ENCODE assay signal across 18 cellular contexts in genomic region chr3:183317886-183318845, GRCh38.
DNase-seq lines count a peak whose midpoint lies in the region; ATAC-seq, FAIRE-seq and TF ChIP-seq lines count a peak whose summit lies in the region.
"Had no signal": no experiment of that assay in that cellular context is flagged by ENCODE, and none has a peak within 500 bp of the region (broad histone marks: within the 10 kb centered on the region; RNA-seq: fewer than 3 reads in every experiment).

No MANE protein-coding gene starts in this region.

- no peaks in the 10 kb centered on the region for H3F3A ChIP-seq in MM.1S (ENCODE audit: insufficient read depth, low read length)

- dilution Hi-C loops in mammary epithelial cell (cut with HindIII; ENCODE audit: low sequenced_read_pairs), result loop anchor here (5.0 kb wide), 1 partner anchor 51 kb away; no protein-coding TSS in a partner anchor
- dilution Hi-C loops in keratinocyte (cut with MboI; ENCODE audit: extremely low pct_ligation_motif_present, low sequenced_read_pairs), result no loop called here

- H3K4me3 ChIP-seq in MM.1S (ENCODE audit: low read length) (no peak overlapping the region), mammary epithelial cell (replicated peaks in 1 of 3; ENCODE audit: insufficient read depth in 1 of 3, low read depth in 2 of 3, low read length in 3 of 3) (no peak overlapping the region), keratinocyte (ENCODE audit: control insufficient read depth in 2 of 3, extremely low read depth in 1 of 3, insufficient read depth in 2 of 3, low read depth in 1 of 3, low read length in 3 of 3) (no peak overlapping the region)
- H3K4me3 ChIP-seq: smooth muscle cell, suprapubic skin had no signal

- no TSS peak for BruUV-seq in mammary epithelial cell (replicated peaks; lab: Mats Ljungman, UMichigan)

- H3K27me3 ChIP-seq in MM.1S (replicated peaks; ENCODE audit: insufficient read depth, low read length), result no peaks in the 10 kb centered on the region
- no peaks in the 10 kb centered on the region for H3K27me3 ChIP-seq in mammary epithelial cell (ENCODE audit: insufficient read depth, low read length)
- H3K27me3 ChIP-seq in keratinocyte (ENCODE audit: control insufficient read depth, extremely low read depth, insufficient read depth, low read length), result no peaks in the 10 kb centered on the region
- H3K27me3 ChIP-seq: suprapubic skin had no signal

- H2AFZ ChIP-seq in MM.1S (ENCODE audit: low read length), result no peak overlapping the region
- H2AFZ ChIP-seq in mammary epithelial cell (ENCODE audit: low read depth, low read length), result no peak overlapping the region
- H2AFZ ChIP-seq in keratinocyte (ENCODE audit: control insufficient read depth, low read length), result no peak overlapping the region

- intact Hi-C loops in mammary epithelial cell (cut with micrococcal nuclease), result no loop called here

- in situ Hi-C loops in mammary epithelial cell (cut with MboI; ENCODE audit: low sequenced_read_pairs in 2 of 2), result no loop called here

- CTCF ChIA-PET in mammary epithelial cell (lab: Charles Lee; ENCODE audit: low non-redundant PET), result no interaction called here

- H3K9me2 ChIP-seq in MM.1S (replicated peaks; ENCODE audit: insufficient read depth, low read length), result no peaks in the 10 kb centered on the region

- H3K9ac ChIP-seq in MM.1S (ENCODE audit: low read length) (no peak overlapping the region), mammary epithelial cell (ENCODE audit: insufficient read depth, low read length) (no peak overlapping the region), keratinocyte (ENCODE audit: control insufficient read depth, extremely low read depth, insufficient read depth, low read length) (no peak overlapping the region)

- H3K9me3 ChIP-seq in MM.1S (replicated peaks; ENCODE audit: insufficient read depth, low read length), result no peaks in the 10 kb centered on the region
- H3K9me3 ChIP-seq in mammary epithelial cell (replicated peaks; ENCODE audit: insufficient read depth, low read length), result no peaks in the 10 kb centered on the region
- H3K9me3 ChIP-seq in keratinocyte (ENCODE audit: control insufficient read depth, low read depth, low read length), result no peaks in the 10 kb centered on the region
- H3K9me3 ChIP-seq: suprapubic skin had no signal

- H3K79me2 ChIP-seq in MM.1S (ENCODE audit: low read length), result no peaks in the 10 kb centered on the region
- H3K79me2 ChIP-seq in mammary epithelial cell (ENCODE audit: insufficient read depth, low read length), result no peaks in the 10 kb centered on the region
- H3K79me2 ChIP-seq in keratinocyte (ENCODE audit: control insufficient read depth, insufficient read depth, low read length), result no peaks in the 10 kb centered on the region

- H3K27ac ChIP-seq in MM.1S (ENCODE audit: low read length) (no peak overlapping the region), mammary epithelial cell (ENCODE audit: insufficient read depth, low read depth, low read length) (no peak overlapping the region), keratinocyte (ENCODE audit: control insufficient read depth, insufficient read depth, low read length) (no peak overlapping the region)
- H3K27ac ChIP-seq: suprapubic skin had no signal

- TF ChIP-seq CTCF in MM.1S (IDR thresholded peaks at IDR 0.05; ENCODE audit: low read length) (no peak), mammary epithelial cell (conservative IDR thresholded peaks at IDR 0.05 in 1 of 2, IDR thresholded peaks at IDR 0.05 in 1 of 2; ENCODE audit: extremely low read depth in 1 of 2, insufficient read depth in 1 of 2, low read depth in 1 of 2, low read length in 2 of 2) (no peak), keratinocyte (optimal IDR thresholded peaks at IDR 0.05 in 1 of 3, IDR thresholded peaks at IDR 0.05 in 1 of 3, conservative IDR thresholded peaks at IDR 0.05 in 1 of 3; ENCODE audit: extremely low read depth in 1 of 3, insufficient read depth in 2 of 3, low read length in 3 of 3) (no peak)

- ATAC-seq in GM21529 (IDR thresholded peaks at IDR 0.05; ENCODE audit: unreplicated experiment) (no peak), GM18873 (IDR thresholded peaks at IDR 0.05; ENCODE audit: low FRiP score, unreplicated experiment) (no peak)
- ATAC-seq: effector memory CD8-positive, alpha-beta T cell had no signal

- peak; percentile 17 for DNase-seq in CD1c-positive myeloid dendritic cell (ENCODE audit: extremely low spot score)
- DNase-seq in MM.1S, result peak; percentile 4
- peak; percentile 51 for DNase-seq in mammary epithelial cell
- DNase-seq in keratinocyte (ENCODE audit: low read depth, low spot score), result no peak
- no peak for DNase-seq in HTR-8/SVneo (ENCODE audit: insufficient read length, low spot score)
- DNase-seq in AG20443 (ENCODE audit: low spot score), result no peak
- DNase-seq: activated CD4-positive, alpha-beta T cell treated with anti-CD3 and anti-CD28 coated beads, Interleukin-2, amount 50 U/mL, for 1 hour; central memory CD4-positive, alpha-beta T cell; COR-L47; effector memory CD8-positive, alpha-beta T cell; NCI-H1092 treated with DMSO at 0.1 percent for 48 hours; NCI-H526 treated with DMSO at 0.1 percent for 48 hours; OCI-M1 had no signal

- H3K9me1 ChIP-seq in keratinocyte (ENCODE audit: control insufficient read depth, extremely low read depth, insufficient read depth, low read length), result no peaks in the 10 kb centered on the region

- H3K36me3 ChIP-seq in MM.1S (replicated peaks; ENCODE audit: insufficient read depth, low read length) (no peaks in the 10 kb centered on the region), mammary epithelial cell (ENCODE audit: insufficient read depth, low read length) (no peaks in the 10 kb centered on the region), keratinocyte (ENCODE audit: control insufficient read depth in 2 of 2, extremely low read depth in 1 of 2, insufficient read depth in 2 of 2, low read length in 2 of 2) (no peaks in the 10 kb centered on the region)
- H3K36me3 ChIP-seq: suprapubic skin had no signal

- H4K20me1 ChIP-seq in MM.1S (ENCODE audit: insufficient read depth, low read length) (no peaks in the 10 kb centered on the region), mammary epithelial cell (ENCODE audit: insufficient read depth, low read length) (no peaks in the 10 kb centered on the region), keratinocyte (ENCODE audit: control insufficient read depth, extremely low read depth, insufficient read depth, low read length) (no peaks in the 10 kb centered on the region)

- FAIRE-seq in keratinocyte (lab: Jason Lieb, UNC) (peak; percentile 39), HTR-8/SVneo (lab: Jason Lieb, UNC) (no peak)
- FAIRE-seq: TTC549 had no signal

- 90% methylated on average over 10 of the region's 10 CpGs for WGBS in mammary epithelial cell (ENCODE audit: low coverage, missing lambda C conversion rate)

- H3K4me2 ChIP-seq in MM.1S (ENCODE audit: low read depth, low read length) (no peak overlapping the region), mammary epithelial cell (ENCODE audit: insufficient read depth, low read depth, low read length) (no peak overlapping the region), keratinocyte (ENCODE audit: control insufficient read depth, extremely low read depth, insufficient read depth, low read depth, low read length) (no peak overlapping the region)
- H3K4me2 ChIP-seq: smooth muscle cell had no signal

- H3K4me1 ChIP-seq in MM.1S (ENCODE audit: low read length) (0 out of 2 replicates have a peak, but pooled peaks cover 6% of the 10 kb centered on the region), mammary epithelial cell (ENCODE audit: insufficient read depth, low read length) (peaks cover 17% of the 10 kb centered on the region), keratinocyte (ENCODE audit: control insufficient read depth, extremely low read depth, insufficient read depth, low read length) (peaks cover 21% of the 10 kb centered on the region)
- H3K4me1 ChIP-seq: suprapubic skin had no signal

Comparison
In these comparisons a context has a peak if more than half of its experiments do, and no peak if none do; other contexts are left out.
1. DNase-seq: peak in CD1c-positive myeloid dendritic cell (single experiment), MM.1S (single experiment) and mammary epithelial cell (single experiment); none in keratinocyte (single experiment), HTR-8/SVneo (single experiment) and AG20443 (single experiment).